In the genomic region with DNA sequence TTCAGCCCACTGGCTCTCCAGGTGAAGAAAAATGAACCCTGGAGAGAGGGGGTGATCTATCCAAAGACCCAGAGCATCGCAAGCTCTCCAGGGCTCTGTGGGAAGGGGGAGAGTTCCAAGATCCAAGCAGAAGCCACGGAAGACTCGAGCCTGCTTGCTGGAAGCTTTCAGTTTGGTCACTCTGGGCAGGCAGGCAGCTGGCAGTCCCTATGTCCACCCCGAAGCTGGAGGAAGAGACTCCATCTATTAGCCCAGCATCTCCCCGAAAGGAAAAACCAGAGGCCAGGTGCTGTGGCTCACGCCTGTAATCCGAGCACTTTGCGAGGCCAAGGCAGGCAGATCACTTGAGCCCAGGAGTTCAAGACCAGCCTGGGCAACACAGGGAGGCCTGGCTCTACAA, we compare ENCODE assay signal across 1 cellular context.
TF ChIP-seq lines count a peak whose summit lies in the region.

No MANE protein-coding gene starts in this region.

TF ChIP-seq in HepG2, 621 proteins besides CTCF, POLR2A, EP300 and RAD21:
- TF ChIP-seq CBFB (CRISPR knock-in tag; IDR thresholded peaks at IDR 0.05) (no peak), SOX5 (CRISPR knock-in tag; IDR thresholded peaks at IDR 0.05; ENCODE audit: borderline replicate concordance) (no peak), ZBTB3 (CRISPR knock-in tag; IDR thresholded peaks at IDR 0.05; ENCODE audit: borderline replicate concordance, low read depth) (no peak), NFRKB (IDR thresholded peaks at IDR 0.05) (no peak), ZNF576 (CRISPR knock-in tag; IDR thresholded peaks at IDR 0.05) (no peak), ZNF18 (CRISPR knock-in tag; IDR thresholded peaks at IDR 0.05; ENCODE audit: insufficient replicate concordance) (no peak)
TF ChIP-seq in HepG2: peak in this region for 0.
